ENCODE assay signal across 20 cellular contexts in the genomic region with DNA sequence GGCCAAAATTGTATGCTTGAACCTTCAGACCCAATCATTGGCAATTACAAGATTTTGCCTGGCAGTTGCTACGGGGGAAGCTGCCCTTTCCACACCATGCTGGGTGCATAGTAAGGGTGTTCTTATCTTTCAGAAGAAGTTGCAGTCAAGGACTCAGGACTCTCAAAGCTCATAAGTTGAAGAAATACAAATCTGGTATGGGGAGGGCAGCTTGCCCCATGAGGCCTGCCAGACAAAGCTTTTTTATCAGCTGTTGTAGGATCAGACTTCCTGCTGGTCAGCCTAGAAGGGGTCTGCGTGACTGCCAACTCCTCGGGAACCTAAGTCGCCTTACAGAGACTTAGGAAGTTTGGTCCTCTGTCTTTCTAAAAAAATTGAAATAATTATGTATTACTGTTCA.
"Had no signal": no experiment of that assay in that cellular context is flagged by ENCODE, and none has a peak within 500 bp of the region (broad histone marks: within the 10 kb centered on the region; RNA-seq: fewer than 3 reads in every experiment).

No MANE protein-coding gene starts in this region.

- H3K9me3 Mint-ChIP-seq: activated CD4-positive, alpha-beta memory T cell treated with anti-CD3 and anti-CD28 coated beads, Interleukin-2, amount 10 ng/mL, durations not matched to agents 7 days and 5 days; activated naive CD4-positive, alpha-beta T cell treated with anti-CD3 and anti-CD28 coated beads, Interleukin-2, amount 50 U/mL, for 24 hours; activated T-cell treated with anti-CD3 and anti-CD28 coated beads, Interleukin-2, amount 50 U/mL, for 72 hours; dendritic cell treated with granulocyte-macrophage colony-stimulating factor and Interleukin-4, amounts not matched to agents 40 ng/mL and 50 ng/mL, for 4 days; stimulated activated naive B cell treated with anti-CD40 and anti-IgM and Interleukin-4, amounts not matched to agents 10 μg/mL and 1 μg/mL and 100 μg/mL, for 72 hours had no signal

- H3K9me3 ChIP-seq: body of pancreas, sigmoid colon, transverse colon had no signal

- H3K27me3 ChIP-seq: body of pancreas, sigmoid colon, transverse colon, uterus had no signal

- H3K4me1 Mint-ChIP-seq: activated CD4-positive, alpha-beta memory T cell treated with anti-CD3 and anti-CD28 coated beads, Interleukin-2, amount 10 ng/mL, durations not matched to agents 7 days and 5 days; activated naive CD4-positive, alpha-beta T cell treated with anti-CD3 and anti-CD28 coated beads, Interleukin-2, amount 50 U/mL, for 24 hours; nephron; stimulated activated naive B cell treated with anti-CD40 and anti-IgM and Interleukin-4, amounts not matched to agents 10 μg/mL and 1 μg/mL and 100 μg/mL, for 72 hours had no signal

- H3K27me3 Mint-ChIP-seq: activated CD4-positive, alpha-beta memory T cell treated with anti-CD3 and anti-CD28 coated beads, Interleukin-2, amount 10 ng/mL, durations not matched to agents 7 days and 5 days; activated naive CD4-positive, alpha-beta T cell treated with anti-CD3 and anti-CD28 coated beads, Interleukin-2, amount 50 U/mL, for 24 hours; dendritic cell treated with granulocyte-macrophage colony-stimulating factor and Interleukin-4, amounts not matched to agents 40 ng/mL and 50 ng/mL, for 4 days; stimulated activated naive B cell treated with anti-CD40 and anti-IgM and Interleukin-4, amounts not matched to agents 10 μg/mL and 1 μg/mL and 100 μg/mL, for 72 hours had no signal

- H3K27ac Mint-ChIP-seq: activated CD4-positive, alpha-beta memory T cell treated with anti-CD3 and anti-CD28 coated beads, Interleukin-2, amount 10 ng/mL, durations not matched to agents 7 days and 5 days; activated naive CD4-positive, alpha-beta T cell treated with anti-CD3 and anti-CD28 coated beads, Interleukin-2, amount 50 U/mL, for 24 hours; activated T-cell treated with anti-CD3 and anti-CD28 coated beads, Interleukin-2, amount 50 U/mL, for 72 hours; dendritic cell treated with granulocyte-macrophage colony-stimulating factor and Interleukin-4, amounts not matched to agents 40 ng/mL and 50 ng/mL, for 4 days; nephron; stimulated activated naive B cell treated with anti-CD40 and anti-IgM and Interleukin-4, amounts not matched to agents 10 μg/mL and 1 μg/mL and 100 μg/mL, for 72 hours had no signal

- H3K4me1 ChIP-seq: body of pancreas, transverse colon, uterus had no signal

- DNase-seq: activated CD4-positive, alpha-beta memory T cell treated with anti-CD3 and anti-CD28 coated beads, Interleukin-2, amount 10 ng/mL, durations not matched to agents 7 days and 5 days; activated CD4-positive, alpha-beta T cell treated with anti-CD3 and anti-CD28 coated beads for 48 hours; activated effector memory CD4-positive, alpha-beta T cell treated with anti-CD3 and anti-CD28 coated beads, Interleukin-2, amount 50 U/mL, for 16 hours; activated T-cell treated with anti-CD3 and anti-CD28 coated beads, Interleukin-2, amount 50 U/mL, for 72 hours; anterior cingulate cortex; body of pancreas; effector CD4-positive, alpha-beta T cell; left ventricle myocardium superior; mammary epithelial cell; occipital lobe; sigmoid colon; stimulated activated CD4-positive, alpha-beta T cell treated with anti-CD3 and anti-CD28 coated beads, Interleukin-2, amount 100 ng/mL, for 48 hours; stimulated activated CD8-positive, alpha-beta memory T cell treated with anti-CD3 and anti-CD28 coated beads, Interleukin-4, amount 100 ng/mL, for 48 hours; stimulated activated naive B cell treated with anti-CD40 and anti-IgM and Interleukin-4, amounts not matched to agents 10 μg/mL and 1 μg/mL and 100 μg/mL, for 72 hours; T-helper 1 cell; transverse colon; uterus had no signal

- H3K36me3 Mint-ChIP-seq: activated naive CD4-positive, alpha-beta T cell treated with anti-CD3 and anti-CD28 coated beads, Interleukin-2, amount 50 U/mL, for 24 hours; stimulated activated naive B cell treated with anti-CD40 and anti-IgM and Interleukin-4, amounts not matched to agents 10 μg/mL and 1 μg/mL and 100 μg/mL, for 72 hours had no signal

- H3K4me3 Mint-ChIP-seq: activated CD4-positive, alpha-beta memory T cell treated with anti-CD3 and anti-CD28 coated beads, Interleukin-2, amount 10 ng/mL, durations not matched to agents 7 days and 5 days; activated naive CD4-positive, alpha-beta T cell treated with anti-CD3 and anti-CD28 coated beads, Interleukin-2, amount 50 U/mL, for 24 hours; activated T-cell treated with anti-CD3 and anti-CD28 coated beads, Interleukin-2, amount 50 U/mL, for 72 hours; dendritic cell treated with granulocyte-macrophage colony-stimulating factor and Interleukin-4, amounts not matched to agents 40 ng/mL and 50 ng/mL, for 4 days; nephron; stimulated activated naive B cell treated with anti-CD40 and anti-IgM and Interleukin-4, amounts not matched to agents 10 μg/mL and 1 μg/mL and 100 μg/mL, for 72 hours had no signal

- H3K36me3 ChIP-seq: sigmoid colon, transverse colon, uterus had no signal

- H3K27ac ChIP-seq: body of pancreas, sigmoid colon, transverse colon, uterus had no signal

- H3K4me3 ChIP-seq: body of pancreas, sigmoid colon, transverse colon, uterus had no signal

- ATAC-seq: activated T-cell treated with anti-CD3 and anti-CD28 coated beads, Interleukin-2, amount 50 U/mL, for 72 hours; body of pancreas; left ventricle myocardium superior; stimulated activated naive B cell treated with anti-CD40 and anti-IgM and Interleukin-4, amounts not matched to agents 10 μg/mL and 1 μg/mL and 100 μg/mL, for 72 hours had no signal
